Comparison of ENCODE assay signal across 26 cellular contexts in genomic region chr7:18437086-18437485, GRCh38.
"Had no signal": no experiment of that assay in that cellular context is flagged by ENCODE, and none has a peak within 500 bp of the region (broad histone marks: within the 10 kb centered on the region; RNA-seq: fewer than 3 reads in every experiment).

No MANE protein-coding gene starts in this region.

- H3K36me3 Mint-ChIP-seq: activated naive CD4-positive, alpha-beta T cell treated with anti-CD3 and anti-CD28 coated beads, Interleukin-2, amount 50 U/mL, for 24 hours; brain; naive thymus-derived CD4-positive, alpha-beta T cell; type B pancreatic cell had no signal

- H3K4me1 Mint-ChIP-seq: activated CD4-positive, alpha-beta T cell treated with anti-CD3 and anti-CD28 coated beads, Interleukin-2, amount 10 ng/mL, durations not matched to agents 24 days and 14 days; activated naive CD4-positive, alpha-beta T cell treated with anti-CD3 and anti-CD28 coated beads, Interleukin-2, amount 50 U/mL, for 24 hours; immature natural killer cell; naive thymus-derived CD4-positive, alpha-beta T cell had no signal

- H3K4me3 Mint-ChIP-seq: activated CD4-positive, alpha-beta T cell treated with anti-CD3 and anti-CD28 coated beads, Interleukin-2, amount 10 ng/mL, durations not matched to agents 24 days and 14 days; activated CD8-positive, alpha-beta T cell treated with anti-CD3 and anti-CD28 coated beads, Interleukin-2, amount 10 ng/mL, durations not matched to agents 7 days and 5 days; activated naive CD4-positive, alpha-beta T cell treated with anti-CD3 and anti-CD28 coated beads, Interleukin-2, amount 50 U/mL, for 24 hours; brain; immature natural killer cell; naive thymus-derived CD4-positive, alpha-beta T cell; type B pancreatic cell had no signal

- H3K4me3 ChIP-seq: hepatocyte, left lung, lung, sigmoid colon, smooth muscle cell, testis, vagina had no signal

- H3K9me3 Mint-ChIP-seq: activated CD4-positive, alpha-beta T cell treated with anti-CD3 and anti-CD28 coated beads, Interleukin-2, amount 10 ng/mL, durations not matched to agents 24 days and 14 days; activated naive CD4-positive, alpha-beta T cell treated with anti-CD3 and anti-CD28 coated beads, Interleukin-2, amount 50 U/mL, for 24 hours; immature natural killer cell; type B pancreatic cell had no signal

- ATAC-seq: activated CD4-positive, CD25-positive, alpha-beta regulatory T cell treated with anti-CD3 and anti-CD28 coated beads, Interleukin-2, amount 50 U/mL, for 24 hours; activated CD8-positive, alpha-beta T cell treated with anti-CD3 and anti-CD28 coated beads, Interleukin-2, amount 10 ng/mL, durations not matched to agents 7 days and 5 days; left lung; naive thymus-derived CD4-positive, alpha-beta T cell had no signal

- H3K27ac Mint-ChIP-seq: activated CD4-positive, alpha-beta T cell treated with anti-CD3 and anti-CD28 coated beads, Interleukin-2, amount 10 ng/mL, durations not matched to agents 24 days and 14 days; activated CD8-positive, alpha-beta T cell treated with anti-CD3 and anti-CD28 coated beads, Interleukin-2, amount 10 ng/mL, durations not matched to agents 7 days and 5 days; activated naive CD4-positive, alpha-beta T cell treated with anti-CD3 and anti-CD28 coated beads, Interleukin-2, amount 50 U/mL, for 24 hours; immature natural killer cell; naive thymus-derived CD4-positive, alpha-beta T cell; type B pancreatic cell had no signal

- DNase-seq: activated CD4-positive, alpha-beta T cell treated with anti-CD3 and anti-CD28 coated beads, Interleukin-2, amount 10 ng/mL, durations not matched to agents 24 days and 14 days; activated CD8-positive, alpha-beta T cell treated with anti-CD3 and anti-CD28 coated beads, Interleukin-2, amount 10 ng/mL, durations not matched to agents 7 days and 5 days; activated gamma-delta T cell treated with Interleukin-2 at 50 U/mL for 16 hours; aorta; effector memory CD4-positive, alpha-beta T cell; foreskin melanocyte; immature natural killer cell; kidney glomerular epithelial cell; left lung; naive thymus-derived CD4-positive, alpha-beta T cell; retina; sigmoid colon; stimulated activated CD4-positive, alpha-beta T cell treated with anti-CD3 and anti-CD28 coated beads, Interleukin-15, amount 100 ng/mL, for 24 hours; stimulated activated CD4-positive, alpha-beta T cell treated with anti-CD3 and anti-CD28 coated beads, Interleukin-2, amount 100 ng/mL, for 48 hours; stimulated activated CD8-positive, alpha-beta memory T cell treated with anti-CD3 and anti-CD28 coated beads, Interleukin-4, amount 100 ng/mL, for 48 hours; stimulated activated naive CD4-positive, alpha-beta T cell; T1000; testis had no signal

- H3K27ac ChIP-seq: hepatocyte, left lung, sigmoid colon, testis, vagina had no signal
